ENCODE assay signal across 14 cellular contexts in the genomic region with DNA sequence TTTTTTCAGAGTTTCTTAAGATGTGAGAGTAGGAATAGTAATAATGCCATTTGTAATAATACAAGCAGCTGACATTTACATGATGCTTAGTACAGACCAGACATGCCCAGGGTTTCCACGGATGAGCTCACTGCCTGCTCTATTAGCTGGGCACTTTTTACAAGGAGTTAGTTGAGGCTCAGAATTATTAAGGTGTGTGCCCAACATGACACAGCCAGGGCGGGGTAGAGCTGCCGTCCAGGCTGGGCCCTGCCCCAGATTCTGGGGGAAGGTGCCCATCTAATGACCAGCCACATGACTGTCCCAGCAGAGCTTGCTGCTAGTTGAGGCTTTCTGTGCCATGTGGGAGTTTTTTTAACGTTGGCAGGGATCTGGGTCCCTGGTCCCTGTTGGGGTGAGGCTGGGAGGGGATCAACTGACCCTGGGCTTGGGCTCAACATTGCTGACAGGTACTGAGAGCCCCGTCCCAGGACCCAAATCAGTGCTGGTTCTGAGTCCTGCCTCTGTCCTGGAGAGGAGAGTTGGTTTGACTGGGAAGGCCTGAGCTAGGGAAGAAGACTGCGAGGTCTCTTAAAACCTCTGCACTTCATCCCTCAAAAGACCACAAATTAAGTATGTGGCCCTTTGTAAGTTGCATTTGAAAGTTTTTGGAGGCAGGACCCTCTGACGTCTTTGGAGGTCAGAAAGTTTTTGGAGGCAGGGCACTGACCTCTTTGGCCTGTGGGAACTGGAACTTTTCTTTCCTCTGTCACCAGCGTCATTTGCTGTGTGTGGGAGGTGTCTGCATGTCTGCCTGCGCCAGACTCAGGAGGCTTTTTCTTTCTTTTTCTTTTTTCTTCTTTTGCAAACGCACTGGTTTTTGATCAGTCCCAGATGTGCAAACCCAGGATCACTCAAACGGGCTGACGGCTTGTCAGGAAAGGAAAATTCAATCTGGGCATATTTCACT. TPM values are rescaled to one million over a fixed set of nuclear protein-coding genes. Genes with fewer than 3 reads are reported as not detected.
DNase-seq lines count a peak whose midpoint lies in the region; ATAC-seq, FAIRE-seq and TF ChIP-seq lines count a peak whose summit lies in the region.
"Had no signal": no experiment of that assay in that cellular context is flagged by ENCODE, and none has a peak within 500 bp of the region (broad histone marks: within the 10 kb centered on the region; RNA-seq: fewer than 3 reads in every experiment).

No MANE protein-coding gene starts in this region.

- intact Hi-C loops in CD14-positive monocyte (cut with micrococcal nuclease) = loop anchor here (5.0 kb wide), 2 partner anchors 45 to 65 kb away; no protein-coding TSS in a partner anchor
- intact Hi-C loops in colonic mucosa (cut with DNase I) = no loop called here
- intact Hi-C loops in kidney (cut with DNase I) = no loop called here

- no peak for TF ChIP-seq CTCF in CD14-positive monocyte (IDR thresholded peaks at IDR 0.05)
- TF ChIP-seq CTCF in colonic mucosa (IDR thresholded peaks at IDR 0.05) = no peak
- TF ChIP-seq CTCF in kidney (IDR thresholded peaks at IDR 0.05; ENCODE audit: borderline replicate concordance, extremely low read depth, insufficient read depth) = no peak

- DNase-seq in CD14-positive monocyte (ENCODE audit: low spot score) (no peak), colonic mucosa (no peak), kidney (peak; percentile 62), cerebellum (ENCODE audit: low spot score) (no peak), NCI-H1105 (lab: John Stamatoyannopoulos, UW) (no peak), cerebellar cortex (ENCODE audit: low spot score) (no peak)
- DNase-seq: activated CD8-positive, alpha-beta memory T cell treated with anti-CD3 and anti-CD28 coated beads, Interleukin-2, amount 50 U/mL, for 4 hours; AML-193; GF-D8; NCI-H446; occipital lobe; substantia nigra had no signal

- H3K27ac Mint-ChIP-seq in CD14-positive monocyte = peak overlapping the region in 2 of 7 donors; percentile 32 to 42
- H3K27ac Mint-ChIP-seq in stimulated activated memory B cell treated with anti-CD40 and anti-IgM and Interleukin-4, amounts not matched to agents 10 μg/mL and 1 μg/mL and 100 μg/mL, for 72 hours = no peak overlapping the region

- peaks cover 73% of the 10 kb centered on the region for H3K4me1 Mint-ChIP-seq in CD14-positive monocyte
- peaks cover 12% of the 10 kb centered on the region for H3K4me1 Mint-ChIP-seq in stimulated activated memory B cell treated with anti-CD40 and anti-IgM and Interleukin-4, amounts not matched to agents 10 μg/mL and 1 μg/mL and 100 μg/mL, for 72 hours

- ATAC-seq in stimulated activated memory B cell treated with anti-CD40 and anti-IgM and Interleukin-4, amounts not matched to agents 10 μg/mL and 1 μg/mL and 100 μg/mL, for 72 hours = no peak

- H3K27ac ChIP-seq in colonic mucosa (peak overlapping the region; percentile 46), kidney (ENCODE audit: low read depth in 2 of 2, low read length in 2 of 2) (peak overlapping the region; percentile 65 to 77), skin epidermis (peak overlapping the region in 16 of 21 experiments; percentile 18 to 84 (median 69))

- H3K4me3 ChIP-seq in colonic mucosa = peak overlapping the region; percentile 50
- H3K4me3 ChIP-seq in kidney (ENCODE audit: low read length in 2 of 2) = peak overlapping the region; percentile 43 to 78
- peak overlapping the region in 6 of 7 experiments; percentile 33 to 53 (median 44) for H3K4me3 ChIP-seq in skin epidermis

- H3K9me3 ChIP-seq in colonic mucosa (no peaks in the 10 kb centered on the region), kidney (ENCODE audit: control insufficient read depth in 1 of 2, low read length in 2 of 2) (no peaks in the 10 kb centered on the region)

- H3K27me3 ChIP-seq in colonic mucosa = peaks cover 5% of the 10 kb centered on the region

- no peak for FAIRE-seq in kidney (lab: Jason Lieb, UNC)

- H3K27me3 Mint-ChIP-seq in CD14-positive monocyte (ENCODE audit: low read depth in 3 of 3) = peaks cover 0 to 15% (median 5%) of the 10 kb centered on the region in 3 donors
- H3K27me3 Mint-ChIP-seq in stimulated activated memory B cell treated with anti-CD40 and anti-IgM and Interleukin-4, amounts not matched to agents 10 μg/mL and 1 μg/mL and 100 μg/mL, for 72 hours = peaks cover 80% of the 10 kb centered on the region

- H3K36me3 Mint-ChIP-seq in CD14-positive monocyte = peaks cover 14 to 45% of the 10 kb centered on the region in 2 donors
- H3K36me3 Mint-ChIP-seq in stimulated activated memory B cell treated with anti-CD40 and anti-IgM and Interleukin-4, amounts not matched to agents 10 μg/mL and 1 μg/mL and 100 μg/mL, for 72 hours = no peaks in the 10 kb centered on the region

- H3K9ac ChIP-seq in colonic mucosa (ENCODE audit: low read depth in 2 of 2, low read length in 2 of 2) = peak overlapping the region; percentile 52 to 80
- peak overlapping the region in 1 of 2 donors; percentile 75 for H3K9ac ChIP-seq in kidney (ENCODE audit: low read length in 2 of 2)

- H3K4me1 ChIP-seq in colonic mucosa (no peaks in the 10 kb centered on the region), kidney (ENCODE audit: control insufficient read depth in 1 of 2, insufficient read depth in 1 of 2, low read depth in 1 of 2, low read length in 2 of 2) (peaks cover 5 to 6% of the 10 kb centered on the region in 2 donors)

- H3K9me3 Mint-ChIP-seq in CD14-positive monocyte = peaks cover 0 to 5% (median 0%) of the 10 kb centered on the region in 7 donors
- H3K9me3 Mint-ChIP-seq in stimulated activated memory B cell treated with anti-CD40 and anti-IgM and Interleukin-4, amounts not matched to agents 10 μg/mL and 1 μg/mL and 100 μg/mL, for 72 hours = peaks cover 2% of the 10 kb centered on the region

- H3K36me3 ChIP-seq in colonic mucosa = no peaks in the 10 kb centered on the region
- H3K36me3 ChIP-seq in kidney (ENCODE audit: control insufficient read depth in 1 of 2, insufficient read depth in 2 of 2, low read length in 2 of 2) = no peaks in the 10 kb centered on the region

- peak overlapping the region; percentile 86 to 98 for H3K4me3 Mint-ChIP-seq in CD14-positive monocyte
- no peak overlapping the region for H3K4me3 Mint-ChIP-seq in stimulated activated memory B cell treated with anti-CD40 and anti-IgM and Interleukin-4, amounts not matched to agents 10 μg/mL and 1 μg/mL and 100 μg/mL, for 72 hours

RNA-seq across cellular contexts. Expression of a gene that starts 2.2 kb away (rescaled TPM):
- polyA plus RNA-seq in CD14-positive monocyte (10 to 100 TPM; 69.0 to 90.4 TPM), kidney (ENCODE audit: insufficient read depth, low read depth, low replicate concordance) (4.8 TPM)
- total RNA-seq in colonic mucosa (10 to 100 TPM; 10.4 to 37.9 TPM), kidney (108 TPM), cerebellum (4.8 TPM)

Comparison
In these comparisons a context has a peak if more than half of its experiments do, and no peak if none do; other contexts are left out.
1. intact Hi-C loops: an anchor here in CD14-positive monocyte (5.0 kb wide); none called in colonic mucosa and kidney.